In the genomic region with DNA sequence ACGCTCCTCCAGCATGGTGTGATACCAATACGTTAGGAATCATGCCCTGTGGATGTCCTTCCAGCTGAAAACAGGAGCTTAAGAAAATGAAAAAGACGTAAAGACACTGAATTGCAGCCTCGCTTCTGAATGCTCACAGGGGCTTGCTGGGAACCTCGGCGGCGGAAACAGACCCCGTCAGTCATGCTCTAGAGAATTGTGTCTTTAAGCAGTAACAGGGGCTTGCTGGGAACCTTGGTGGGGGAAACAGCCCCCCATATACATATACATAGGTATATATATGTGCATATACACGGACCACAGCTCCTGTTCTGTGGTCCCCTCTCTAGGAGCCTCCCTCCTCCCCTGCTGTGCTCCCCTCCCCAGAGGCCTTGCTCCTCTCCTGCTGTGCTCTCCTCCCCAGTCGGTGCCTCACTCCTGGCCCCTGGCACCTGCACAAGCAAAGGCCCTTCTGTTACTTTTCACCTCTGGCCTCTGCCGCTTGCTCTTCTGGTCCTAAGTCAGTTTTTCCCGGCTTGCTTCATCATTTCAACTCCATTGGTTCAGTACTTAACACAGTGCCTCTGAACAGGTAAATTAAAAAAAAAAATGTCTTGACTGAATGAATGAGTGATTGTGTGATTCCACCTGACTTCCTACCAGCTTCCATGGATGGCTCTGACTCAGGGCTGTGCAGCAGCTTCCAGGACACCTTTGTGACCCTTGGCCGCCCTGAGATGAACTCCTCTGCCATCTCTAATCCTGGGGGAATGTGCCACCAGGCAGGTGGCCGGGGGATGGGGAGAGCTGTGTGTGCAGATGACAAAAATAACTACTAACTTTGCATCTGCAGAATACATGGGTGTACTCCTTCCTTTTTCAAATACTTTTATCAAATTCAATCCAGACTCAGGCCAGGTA, we compare ENCODE assay signal across 23 cellular contexts.
DNase-seq lines count a peak whose midpoint lies in the region; ATAC-seq, FAIRE-seq and TF ChIP-seq lines count a peak whose summit lies in the region.
"Had no signal": no experiment of that assay in that cellular context is flagged by ENCODE, and none has a peak within 500 bp of the region (broad histone marks: within the 10 kb centered on the region; RNA-seq: fewer than 3 reads in every experiment).

No MANE protein-coding gene starts in this region.

- no peak overlapping the region for H2BK120ac ChIP-seq in H1 (replicated peaks; ENCODE audit: low read depth, low read length)

- no peak overlapping the region for H4K91ac ChIP-seq in H1 (replicated peaks; ENCODE audit: insufficient read length, low read length)

- H3K23me2 ChIP-seq in H1 (ENCODE audit: low read depth, low read length): no peaks in the 10 kb centered on the region

- no peak overlapping the region for H2BK15ac ChIP-seq in H1 (ENCODE audit: low read length)

- no peak for ATAC-seq in sciatic nerve
- ATAC-seq: A549; CD8-positive, alpha-beta T cell had no signal

- intact Hi-C loops in Calu3 (cut with micrococcal nuclease; ENCODE audit: unreplicated experiment) (loop anchor here (5.0 kb wide), 2 partner anchors 70 to 200 kb away; no protein-coding TSS in a partner anchor), sciatic nerve (cut with DNase I) (no loop called here)

- no peak overlapping the region; the same call in 1 of the 2 replicates for H3K18ac ChIP-seq in H1 (ENCODE audit: extremely low read depth, low read length)

- DNase-seq in Calu3 (peak; percentile 52), Karpas-422 (no peak), H1 (ENCODE audit: low read depth in 1 of 2, low spot score in 2 of 2) (peak in 1 of 2 experiments; percentile 41), neural progenitor cell (ENCODE audit: low spot score) (peak; percentile 31), SKM-1 treated with dmso at 0.1 percent for 144 hours (lab: John Stamatoyannopoulos, UW; ENCODE audit: unreplicated experiment) (no peak), sciatic nerve (ENCODE audit: low spot score) (no peak), HUDEP-2 (lab: John Stamatoyannopoulos, UW; ENCODE audit: unreplicated experiment in 76 of 76) (no peak)
- no peak for DNase-seq in T-helper 2 cell treated with Interferon-gamma antibody and Interleukin-4, amounts not matched to agents 5 μg/mL and 100 μg/mL, for 36 hours (ENCODE audit: low spot score)
- DNase-seq: CD8-positive, alpha-beta T cell; DMS79; GOT3; MM.1S; NCI-H1092 treated with DMSO at 0.1 percent for 48 hours; NCI-H187; NCI-H2227 treated with DMSO at 0.1 percent for 48 hours; NCI-H510A treated with DMSO at 0.1 percent for 48 hours; NCI-H774; Right ventricle myocardium superior had no signal

- H3K27ac ChIP-seq in Karpas-422 (ENCODE audit: low read length): no peak overlapping the region
- no peak overlapping the region for H3K27ac ChIP-seq in H1 (ENCODE audit: low read depth, low read length)
- no peak overlapping the region for H3K27ac ChIP-seq in neural progenitor cell
- H3K27ac ChIP-seq: A549; BLaER1 treated with 17β-estradiol and CSF1 and Interleukin-3, amounts not matched to agents 10 nM and 100 nM had no signal

- H3K4me3 Mint-ChIP-seq in Calu3 (ENCODE audit: low read depth, unreplicated experiment): no peak overlapping the region
- no peak overlapping the region for H3K4me3 Mint-ChIP-seq in neural progenitor cell
- H3K4me3 Mint-ChIP-seq in T-helper 2 cell treated with Interferon-gamma antibody and Interleukin-4, amounts not matched to agents 5 μg/mL and 100 μg/mL, for 36 hours: no peak overlapping the region
- H3K4me3 Mint-ChIP-seq: CD8-positive, alpha-beta T cell; IgD-negative memory B cell had no signal

- H3K14ac ChIP-seq in H1 (ENCODE audit: insufficient read length): no peak overlapping the region

- POLR2A ChIA-PET in H1 (lab: Charles Lee; ENCODE audit: partially characterized antibody): interaction anchor here (1.1 to 1.4 kb wide), 2 partner anchors 17 to 21 kb away, joined by 3 read pairs; no protein-coding TSS in a partner anchor

- no peak overlapping the region for H2BK12ac ChIP-seq in H1 (ENCODE audit: low read depth, low read length)

- TF ChIP-seq EP300 in H1 (IDR thresholded peaks at IDR 0.05; ENCODE audit: borderline replicate concordance in 1 of 2, low read depth in 2 of 2, low read length in 2 of 2): no peak

- peak overlapping the region; percentile 45 for H3K4me2 ChIP-seq in Karpas-422 (ENCODE audit: low read depth, low read length, poor library complexity, severe bottlenecking)
- H3K4me2 ChIP-seq in H1 (ENCODE audit: insufficient read depth in 1 of 2, low read depth in 2 of 2, low read length in 2 of 2): no peak overlapping the region
- peak overlapping the region; percentile 36 for H3K4me2 ChIP-seq in neural progenitor cell
- H3K4me2 ChIP-seq: A549; BLaER1 treated with 17β-estradiol and CSF1 and Interleukin-3, amounts not matched to agents 10 nM and 100 nM had no signal

- no peak overlapping the region for H3K56ac ChIP-seq in H1 (replicated peaks; ENCODE audit: insufficient read length, low read depth, low read length)

- H3K79me2 ChIP-seq in Karpas-422 (ENCODE audit: low read length): no peaks in the 10 kb centered on the region
- H3K79me2 ChIP-seq in H1 (ENCODE audit: control insufficient read depth in 1 of 2, insufficient read depth in 2 of 2, low read length in 2 of 2): no peaks in the 10 kb centered on the region
- H3K79me2 ChIP-seq in neural progenitor cell (ENCODE audit: low read depth): no peaks in the 10 kb centered on the region

- no peaks in the 10 kb centered on the region for H3K9me2 ChIP-seq in Karpas-422 (replicated peaks; ENCODE audit: insufficient read depth, low read length)

- H3F3A ChIP-seq in neural progenitor cell (ENCODE audit: low read depth): peaks cover 16% of the 10 kb centered on the region

- peaks cover 49% of the 10 kb centered on the region for H3K4me1 Mint-ChIP-seq in Calu3 (ENCODE audit: low read depth, unreplicated experiment)
- H3K4me1 Mint-ChIP-seq in neural progenitor cell: peaks cover 36% of the 10 kb centered on the region
- no peaks in the 10 kb centered on the region for H3K4me1 Mint-ChIP-seq in T-helper 2 cell treated with Interferon-gamma antibody and Interleukin-4, amounts not matched to agents 5 μg/mL and 100 μg/mL, for 36 hours (ENCODE audit: low read depth)
- H3K4me1 Mint-ChIP-seq: IgD-negative memory B cell had no signal

- no peak for TF ChIP-seq RAD21 in H1 (IDR thresholded peaks at IDR 0.05 in 1 of 2, conservative IDR thresholded peaks at IDR 0.05 in 1 of 2; ENCODE audit: low read depth in 2 of 2, low read length in 2 of 2)

- no peaks in the 10 kb centered on the region for H3K9me3 Mint-ChIP-seq in Calu3 (ENCODE audit: low read depth, unreplicated experiment)
- no peaks in the 10 kb centered on the region for H3K9me3 Mint-ChIP-seq in neural progenitor cell
- no peaks in the 10 kb centered on the region for H3K9me3 Mint-ChIP-seq in T-helper 2 cell treated with Interferon-gamma antibody and Interleukin-4, amounts not matched to agents 5 μg/mL and 100 μg/mL, for 36 hours
- H3K9me3 Mint-ChIP-seq: CD8-positive, alpha-beta T cell had no signal

- H4K20me1 ChIP-seq in Karpas-422 (ENCODE audit: insufficient read depth, low read depth, low read length): no peaks in the 10 kb centered on the region
- no peaks in the 10 kb centered on the region for H4K20me1 ChIP-seq in H1 (replicated peaks in 1 of 2; ENCODE audit: control insufficient read depth in 1 of 2, insufficient read depth in 2 of 2, low read length in 2 of 2)
- no peaks in the 10 kb centered on the region for H4K20me1 ChIP-seq in neural progenitor cell (ENCODE audit: low read depth)
- H4K20me1 ChIP-seq: BLaER1 treated with 17β-estradiol and CSF1 and Interleukin-3, amounts not matched to agents 10 nM and 100 nM had no signal

- H3K27me3 ChIP-seq in Karpas-422 (ENCODE audit: low read length) (no peaks in the 10 kb centered on the region), H1 (replicated peaks in 1 of 4; ENCODE audit: control insufficient read depth in 3 of 4, extremely low read depth in 1 of 4, insufficient read depth in 3 of 4, low read length in 3 of 4) (no peaks in the 10 kb centered on the region), neural progenitor cell (no peaks in the 10 kb centered on the region)
- H3K27me3 ChIP-seq: BLaER1 treated with 17β-estradiol and CSF1 and Interleukin-3, amounts not matched to agents 10 nM and 100 nM had no signal

- peaks cover 8% of the 10 kb centered on the region for H3K36me3 Mint-ChIP-seq in Calu3 (ENCODE audit: insufficient read depth, unreplicated experiment)
- H3K36me3 Mint-ChIP-seq in neural progenitor cell: no peaks in the 10 kb centered on the region
- no peaks in the 10 kb centered on the region for H3K36me3 Mint-ChIP-seq in T-helper 2 cell treated with Interferon-gamma antibody and Interleukin-4, amounts not matched to agents 5 μg/mL and 100 μg/mL, for 36 hours (ENCODE audit: low read depth)
- H3K36me3 Mint-ChIP-seq: CD8-positive, alpha-beta T cell; IgD-negative memory B cell had no signal

- no peak overlapping the region for H4K5ac ChIP-seq in H1 (ENCODE audit: insufficient read length, low read depth, low read length)

- H3K9ac ChIP-seq in Karpas-422 (ENCODE audit: low read length) (no peak overlapping the region), H1 (replicated peaks in 1 of 4; ENCODE audit: extremely low read depth in 1 of 4, low read depth in 3 of 4, low read length in 3 of 4) (no peak overlapping the region), neural progenitor cell (no peak overlapping the region)
- H3K9ac ChIP-seq: BLaER1 treated with 17β-estradiol and CSF1 and Interleukin-3, amounts not matched to agents 10 nM and 100 nM had no signal

- no peak overlapping the region for H3K23ac ChIP-seq in H1 (ENCODE audit: insufficient read length)

- no peaks in the 10 kb centered on the region for H3K79me1 ChIP-seq in H1 (ENCODE audit: low read depth, low read length)

- BruUV-seq in Calu3 (replicated peaks; lab: Mats Ljungman, UMichigan): no TSS peak

- H2BK20ac ChIP-seq in H1 (ENCODE audit: low read length): peak overlapping the region; percentile 86; the same call in 1 of the 2 replicates

- H3K4me3 ChIP-seq in Karpas-422 (ENCODE audit: low read length): no peak overlapping the region
- no peak overlapping the region for H3K4me3 ChIP-seq in H1 (ENCODE audit: extremely low read depth in 1 of 4, insufficient read depth in 2 of 4, low read depth in 3 of 4, low read length in 4 of 4)
- H3K4me3 ChIP-seq in neural progenitor cell: no peak overlapping the region
- H3K4me3 ChIP-seq: A549; BLaER1 treated with 17β-estradiol and CSF1 and Interleukin-3, amounts not matched to agents 10 nM and 100 nM had no signal

- no peaks in the 10 kb centered on the region for H3K36me3 ChIP-seq in Karpas-422 (ENCODE audit: insufficient read depth, low read length)
- no peaks in the 10 kb centered on the region for H3K36me3 ChIP-seq in H1 (ENCODE audit: control insufficient read depth in 2 of 4, insufficient read depth in 4 of 4, low read length in 3 of 4)
- no peaks in the 10 kb centered on the region for H3K36me3 ChIP-seq in neural progenitor cell
- H3K36me3 ChIP-seq: BLaER1 treated with 17β-estradiol and CSF1 and Interleukin-3, amounts not matched to agents 10 nM and 100 nM had no signal

- CTCF ChIA-PET in Calu3 (lab: Charles Lee): interaction anchor here (1.1 kb wide), 1 partner anchor 9 kb away, joined by 3 read pairs; no protein-coding TSS in a partner anchor
- CTCF ChIA-PET in H1 (lab: Charles Lee; ENCODE audit: partially characterized antibody): interaction anchor here (0.6 to 2.4 kb wide), 9 partner anchors 12 to 1526 kb away, joined by 3 to 7 read pairs (median 3); no protein-coding TSS in a partner anchor

- TF ChIP-seq CTCF in Calu3 (IDR thresholded peaks at IDR 0.05; ENCODE audit: unreplicated experiment): no peak
- TF ChIP-seq CTCF in H1 (IDR thresholded peaks at IDR 0.05; ENCODE audit: control extremely low read depth in 1 of 3, insufficient read depth in 1 of 3, low read depth in 1 of 3, low read length in 3 of 3): no peak
- TF ChIP-seq CTCF in neural progenitor cell (IDR thresholded peaks at IDR 0.05): no peak

- H3K4me1 ChIP-seq in Karpas-422 (ENCODE audit: low read length) (peaks cover 10% of the 10 kb centered on the region), H1 (replicated peaks in 1 of 4; ENCODE audit: control insufficient read depth in 3 of 4, insufficient read depth in 4 of 4, low read length in 3 of 4) (peaks cover 0 to 12% (median 8%) of the 10 kb centered on the region in 4 experiments; a peak in 6 of 7 replicates), neural progenitor cell (peaks cover 46% of the 10 kb centered on the region)
- H3K4me1 ChIP-seq: A549 had no signal

- H4K8ac ChIP-seq in H1 (ENCODE audit: extremely low read depth, insufficient read depth, low read length): no peak overlapping the region

- no peak overlapping the region for H2BK5ac ChIP-seq in H1 (ENCODE audit: low read depth, low read length)

- 76% methylated on average over 13 of the region's 14 CpGs; no CpG with 5 or more reads in 1 of the 2 experiments for WGBS in H1 (ENCODE audit: extremely low coverage in 1 of 2, insufficient coverage in 1 of 2, insufficient read length in 1 of 2, insufficient replicate concordance in 2 of 2, low coverage in 1 of 2, low lambda C conversion rate in 2 of 2, missing lambda C conversion rate in 1 of 2), 2 experiments

- no peak overlapping the region for H3K4ac ChIP-seq in H1 (replicated peaks; ENCODE audit: insufficient read length, low read depth, low read length)

- H2AK5ac ChIP-seq in H1 (ENCODE audit: low read depth, low read length): no peak overlapping the region

- H2AFZ ChIP-seq in Karpas-422 (ENCODE audit: low read length): no peak overlapping the region
- 0 out of 2 replicates have a peak overlapping the region, but pooled peaks have one; percentile 7 for H2AFZ ChIP-seq in H1 (ENCODE audit: low read length)
- H2AFZ ChIP-seq in neural progenitor cell (replicated peaks): peak overlapping the region; percentile 83

- H3K27ac Mint-ChIP-seq in Calu3 (ENCODE audit: unreplicated experiment) (peak overlapping the region; percentile 96), neural progenitor cell (peak overlapping the region; percentile 16)
- H3K27ac Mint-ChIP-seq in T-helper 2 cell treated with Interferon-gamma antibody and Interleukin-4, amounts not matched to agents 5 μg/mL and 100 μg/mL, for 36 hours: no peak overlapping the region
- H3K27ac Mint-ChIP-seq: CD8-positive, alpha-beta T cell; IgD-negative memory B cell had no signal

- no peak for TF ChIP-seq POLR2A in H1 (IDR thresholded peaks at IDR 0.05; ENCODE audit: control extremely low read depth in 1 of 2, low read depth in 2 of 2, low read length in 2 of 2)

- H3K9me3 ChIP-seq in Karpas-422 (ENCODE audit: low read length): no peaks in the 10 kb centered on the region
- no peaks in the 10 kb centered on the region for H3K9me3 ChIP-seq in H1 (ENCODE audit: insufficient read depth in 2 of 2, low read depth in 1 of 2, low read length in 1 of 2)
- H3K9me3 ChIP-seq in neural progenitor cell (ENCODE audit: low read depth): no peaks in the 10 kb centered on the region
- H3K9me3 ChIP-seq: A549; BLaER1 treated with 17β-estradiol and CSF1 and Interleukin-3, amounts not matched to agents 10 nM and 100 nM had no signal

- no peak for FAIRE-seq in H1 (lab: Jason Lieb, UNC)
- FAIRE-seq: A549, D721Med, GM12892 had no signal

- H3K27me3 Mint-ChIP-seq in Calu3 (ENCODE audit: unreplicated experiment) (no peaks in the 10 kb centered on the region), neural progenitor cell (ENCODE audit: insufficient read depth, low read depth) (no peaks in the 10 kb centered on the region)
- H3K27me3 Mint-ChIP-seq in T-helper 2 cell treated with Interferon-gamma antibody and Interleukin-4, amounts not matched to agents 5 μg/mL and 100 μg/mL, for 36 hours (ENCODE audit: low read depth): no peaks in the 10 kb centered on the region

Comparison
In these comparisons a context has a peak if more than half of its experiments do, and no peak if none do; other contexts are left out.
1. DNase-seq: peak in Calu3 (single experiment) and neural progenitor cell (single experiment); none in Karpas-422 (single experiment), SKM-1 treated with dmso at 0.1 percent for 144 hours (single experiment), sciatic nerve (single experiment), T-helper 2 cell treated with Interferon-gamma antibody and Interleukin-4, amounts not matched to agents 5 μg/mL and 100 μg/mL, for 36 hours (single experiment) and HUDEP-2 (0 of 76).
2. H3K4me2 ChIP-seq: peak in Karpas-422 (single experiment) and neural progenitor cell (single experiment); none in H1 (0 of 2).